In the genomic region with DNA sequence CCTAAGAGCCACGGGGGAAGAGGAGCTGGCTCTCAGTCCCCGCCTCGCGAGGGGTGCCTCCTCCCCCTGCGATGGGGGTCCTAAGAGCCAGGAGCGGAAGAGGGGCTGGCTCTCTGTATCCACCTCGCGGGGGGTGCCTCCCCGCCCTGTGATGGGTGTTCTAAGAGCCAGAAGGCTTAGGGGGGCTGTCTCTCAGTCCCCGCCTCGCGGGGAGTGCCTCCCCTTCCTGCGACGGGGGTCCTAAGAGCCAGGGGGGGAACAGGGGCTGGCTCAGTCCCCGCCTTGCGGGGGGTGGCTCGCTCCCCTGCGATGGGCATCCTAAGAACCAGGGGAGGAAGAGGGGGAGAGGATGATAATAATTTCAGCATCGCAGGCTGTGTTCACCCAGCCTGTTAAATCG, we compare ENCODE assay signal across 10 cellular contexts. TPM values are rescaled to one million over a fixed set of nuclear protein-coding genes. Genes with fewer than 3 reads are reported as not detected.
"Had no signal": no experiment of that assay in that cellular context is flagged by ENCODE, and none has a peak within 500 bp of the region (broad histone marks: within the 10 kb centered on the region; RNA-seq: fewer than 3 reads in every experiment).

No MANE protein-coding gene starts in this region.

RNA-seq across cellular contexts. Expression of a gene that starts 21.9 kb away (rescaled TPM):
- total RNA-seq: stomach, subcutaneous adipose tissue, temporal lobe, testis, tibial nerve, transverse colon, upper lobe of right lung, ureter, urinary bladder, uterus had no signal
- polyA plus RNA-seq: stomach, urinary bladder had no signal
